In the genomic region with DNA sequence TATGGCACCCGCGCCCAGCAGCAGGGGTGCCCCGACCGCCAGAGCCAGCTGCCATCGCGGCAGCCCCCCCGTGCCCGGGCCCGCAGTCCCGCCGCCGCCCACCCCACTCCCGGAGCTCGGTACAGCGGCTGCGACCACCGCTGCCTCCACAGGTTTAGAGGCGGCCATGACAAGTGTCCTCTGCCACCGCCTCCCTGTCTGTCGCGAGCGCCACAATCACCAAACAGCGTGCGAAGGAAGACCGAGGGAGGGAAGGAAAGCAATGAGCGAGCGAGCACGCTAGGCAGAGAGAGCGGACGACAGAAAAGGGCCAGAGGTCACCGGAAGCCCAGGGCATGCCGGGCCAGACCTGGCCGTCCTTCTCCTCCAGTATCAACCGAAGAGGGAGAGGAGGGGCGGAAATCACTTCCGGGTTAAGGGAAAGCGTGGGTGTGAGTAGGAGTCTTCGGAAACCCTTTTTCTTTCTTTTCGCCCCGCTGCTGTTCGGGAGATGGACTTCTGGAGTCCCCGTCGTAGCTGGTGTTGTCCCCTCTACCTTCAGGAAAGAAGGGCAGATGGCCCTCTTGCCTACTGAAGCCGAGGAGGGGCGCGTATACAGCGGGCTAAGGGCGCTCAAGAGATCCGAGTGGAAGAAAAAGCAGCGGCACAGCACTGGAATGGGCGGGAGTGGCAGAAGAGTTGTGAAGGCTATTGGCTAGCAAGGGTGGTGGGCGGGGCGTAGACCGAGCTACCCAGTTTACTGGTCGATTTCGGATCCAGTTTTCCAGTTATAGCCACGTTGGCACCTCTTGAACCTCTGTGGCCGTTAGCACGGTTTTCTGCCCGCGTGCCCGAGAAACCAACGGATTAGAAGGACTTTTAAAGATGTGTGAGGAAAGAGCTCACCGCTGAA, we compare ENCODE assay signal across 1 cellular context.
A peak's percentile ranks its signal among the peaks of the same experiment; 100 is the strongest.
TF ChIP-seq lines count a peak whose summit lies in the region.

LNP1 (plus strand) TSS at position 758 of the 892 bp plus-strand sequence. CDS start 28,191 bp downstream, outside the sequence.
TOMM70 (minus strand) TSS at position 308 of the 892 bp plus-strand sequence; CDS start at position 168, 140 bp downstream.

TF ChIP-seq in GM12878, 131 proteins besides CTCF, POLR2A, EP300 and RAD21 (continued from another document and continues in another):
- TF ChIP-seq MLLT1 (IDR thresholded peaks at IDR 0.05): peak; percentile 81
- TF ChIP-seq RBBP5 (conservative IDR thresholded peaks at IDR 0.05): peak; percentile 52; the same call in 1 of the 2 replicates
- peak; percentile 94 for TF ChIP-seq RELB (IDR thresholded peaks at IDR 0.05; ENCODE audit: low read depth)
- TF ChIP-seq, protein P1, sequence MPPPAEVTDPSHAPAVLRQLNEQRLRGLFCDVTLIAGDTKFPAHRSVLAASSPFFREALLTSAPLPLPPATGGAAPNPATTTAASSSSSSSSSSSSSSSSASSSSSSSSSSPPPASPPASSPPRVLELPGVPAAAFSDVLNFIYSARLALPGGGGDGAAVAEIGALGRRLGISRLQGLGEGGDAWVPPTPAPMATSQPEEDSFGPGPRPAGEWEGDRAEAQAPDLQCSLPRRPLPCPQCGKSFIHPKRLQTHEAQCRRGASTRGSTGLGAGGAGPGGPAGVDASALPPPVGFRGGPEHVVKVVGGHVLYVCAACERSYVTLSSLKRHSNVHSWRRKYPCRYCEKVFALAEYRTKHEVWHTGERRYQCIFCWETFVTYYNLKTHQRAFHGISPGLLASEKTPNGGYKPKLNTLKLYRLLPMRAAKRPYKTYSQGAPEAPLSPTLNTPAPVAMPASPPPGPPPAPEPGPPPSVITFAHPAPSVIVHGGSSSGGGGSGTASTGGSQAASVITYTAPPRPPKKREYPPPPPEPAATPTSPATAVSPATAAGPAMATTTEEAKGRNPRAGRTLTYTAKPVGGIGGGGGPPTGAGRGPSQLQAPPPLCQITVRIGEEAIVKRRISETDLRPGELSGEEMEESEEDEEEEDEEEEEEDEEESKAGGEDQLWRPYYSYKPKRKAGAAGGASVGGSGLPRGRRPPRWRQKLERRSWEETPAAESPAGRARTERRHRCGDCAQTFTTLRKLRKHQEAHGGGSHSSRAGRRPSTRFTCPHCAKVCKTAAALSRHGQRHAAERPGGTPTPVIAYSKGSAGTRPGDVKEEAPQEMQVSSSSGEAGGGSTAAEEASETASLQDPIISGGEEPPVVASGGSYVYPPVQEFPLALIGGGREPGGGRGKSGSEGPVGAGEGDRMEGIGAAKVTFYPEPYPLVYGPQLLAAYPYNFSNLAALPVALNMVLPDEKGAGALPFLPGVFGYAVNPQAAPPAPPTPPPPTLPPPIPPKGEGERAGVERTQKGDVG (CRISPR knock-in tag; IDR thresholded peaks at IDR 0.05): no peak
- TF ChIP-seq TCF7 (IDR thresholded peaks at IDR 0.05; ENCODE audit: borderline replicate concordance): 0 out of 2 replicates have a peak, but pooled peaks have one; percentile 19
- no peak for TF ChIP-seq NFYA (IDR thresholded peaks at IDR 0.05; ENCODE audit: borderline replicate concordance, low read depth, low read length)
- TF ChIP-seq YY1 (IDR thresholded peaks at IDR 0.05; ENCODE audit: low read depth, low read length): peak; percentile 48; the same call in 1 of the 2 replicates
- TF ChIP-seq SIN3A (IDR thresholded peaks at IDR 0.05; ENCODE audit: low read depth, low read length): peak; percentile 32; the same call in 1 of the 2 replicates
- TF ChIP-seq IKZF1 (conservative IDR thresholded peaks at IDR 0.05): peak; percentile 88
- peak; percentile 99 for TF ChIP-seq NR2C1 (IDR thresholded peaks at IDR 0.05)
- TF ChIP-seq MTA2 (IDR thresholded peaks at IDR 0.05; ENCODE audit: low read depth): peak; percentile 97
- no peak for TF ChIP-seq STAT1 (conservative IDR thresholded peaks at IDR 0.05)
- TF ChIP-seq ESRRA (IDR thresholded peaks at IDR 0.05; ENCODE audit: low read length): peak; percentile 75; the same call in 1 of the 2 replicates
- 0 out of 2 replicates have a peak, but pooled peaks have one; percentile 55 for TF ChIP-seq CBFB (IDR thresholded peaks at IDR 0.05; ENCODE audit: low read depth)
- peak; percentile 88 for TF ChIP-seq SMAD5 (IDR thresholded peaks at IDR 0.05; ENCODE audit: low read depth)
- TF ChIP-seq E2F8 (IDR thresholded peaks at IDR 0.05; ENCODE audit: low read depth, partially characterized antibody): peak; percentile 88
- TF ChIP-seq, protein P2, sequence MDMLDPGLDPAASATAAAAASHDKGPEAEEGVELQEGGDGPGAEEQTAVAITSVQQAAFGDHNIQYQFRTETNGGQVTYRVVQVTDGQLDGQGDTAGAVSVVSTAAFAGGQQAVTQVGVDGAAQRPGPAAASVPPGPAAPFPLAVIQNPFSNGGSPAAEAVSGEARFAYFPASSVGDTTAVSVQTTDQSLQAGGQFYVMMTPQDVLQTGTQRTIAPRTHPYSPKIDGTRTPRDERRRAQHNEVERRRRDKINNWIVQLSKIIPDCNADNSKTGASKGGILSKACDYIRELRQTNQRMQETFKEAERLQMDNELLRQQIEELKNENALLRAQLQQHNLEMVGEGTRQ (IDR thresholded peaks at IDR 0.05; ENCODE audit: borderline replicate concordance, low read depth, low read length): no peak
- 0 out of 2 replicates have a peak, but pooled peaks have one; percentile 24 for TF ChIP-seq DPF2 (IDR thresholded peaks at IDR 0.05)
- 0 out of 2 replicates have a peak, but pooled peaks have one; percentile 73 for TF ChIP-seq ZNF207 (IDR thresholded peaks at IDR 0.05; ENCODE audit: borderline replicate concordance)
- TF ChIP-seq HSF1 (IDR thresholded peaks at IDR 0.05; ENCODE audit: low read depth, low read length): no peak
- peak; percentile 38 for TF ChIP-seq MEF2B (IDR thresholded peaks at IDR 0.05; ENCODE audit: partially characterized antibody, poor library complexity, severe bottlenecking)
- TF ChIP-seq MEF2A (IDR thresholded peaks at IDR 0.05; ENCODE audit: insufficient read depth, low read depth, low read length): no peak
- TF ChIP-seq SUPT20H (IDR thresholded peaks at IDR 0.05; ENCODE audit: borderline replicate concordance, control insufficient read depth, low read depth, low read length): no peak
- TF ChIP-seq IKZF2 (IDR thresholded peaks at IDR 0.05): peak; percentile 58 to 72; a peak in 2 of 4 replicates
- no peak for TF ChIP-seq HDAC6 (IDR thresholded peaks at IDR 0.05; ENCODE audit: unreplicated experiment)
- peak; percentile 69; the same call in 1 of the 2 replicates for TF ChIP-seq NFIC (IDR thresholded peaks at IDR 0.05; ENCODE audit: low read depth, low read length)
- TF ChIP-seq, protein P3, sequence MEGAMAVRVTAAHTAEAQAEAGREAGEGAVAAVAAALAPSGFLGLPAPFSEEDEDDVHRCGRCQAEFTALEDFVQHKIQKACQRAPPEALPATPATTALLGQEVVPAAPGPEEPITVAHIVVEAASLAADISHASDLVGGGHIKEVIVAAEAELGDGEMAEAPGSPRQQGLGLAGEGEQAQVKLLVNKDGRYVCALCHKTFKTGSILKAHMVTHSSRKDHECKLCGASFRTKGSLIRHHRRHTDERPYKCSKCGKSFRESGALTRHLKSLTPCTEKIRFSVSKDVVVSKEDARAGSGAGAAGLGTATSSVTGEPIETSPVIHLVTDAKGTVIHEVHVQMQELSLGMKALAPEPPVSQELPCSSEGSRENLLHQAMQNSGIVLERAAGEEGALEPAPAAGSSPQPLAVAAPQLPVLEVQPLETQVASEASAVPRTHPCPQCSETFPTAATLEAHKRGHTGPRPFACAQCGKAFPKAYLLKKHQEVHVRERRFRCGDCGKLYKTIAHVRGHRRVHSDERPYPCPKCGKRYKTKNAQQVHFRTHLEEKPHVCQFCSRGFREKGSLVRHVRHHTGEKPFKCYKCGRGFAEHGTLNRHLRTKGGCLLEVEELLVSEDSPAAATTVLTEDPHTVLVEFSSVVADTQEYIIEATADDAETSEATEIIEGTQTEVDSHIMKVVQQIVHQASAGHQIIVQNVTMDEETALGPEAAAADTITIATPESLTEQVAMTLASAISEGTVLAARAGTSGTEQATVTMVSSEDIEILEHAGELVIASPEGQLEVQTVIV (IDR thresholded peaks at IDR 0.05; ENCODE audit: borderline replicate concordance, partially characterized antibody): peak; percentile 52
- TF ChIP-seq SP1 (IDR thresholded peaks at IDR 0.05; ENCODE audit: low read depth, low read length): peak; percentile 79
- peak; percentile 26; the same call in 1 of the 2 replicates for TF ChIP-seq ZNF384 (IDR thresholded peaks at IDR 0.05; ENCODE audit: borderline replicate concordance, low read depth, low read length)
- TF ChIP-seq CREM (IDR thresholded peaks at IDR 0.05; ENCODE audit: low read depth): peak; percentile 52; the same call in 1 of the 2 replicates
- TF ChIP-seq ATF3 (IDR thresholded peaks at IDR 0.05; ENCODE audit: borderline replicate concordance, extremely low read depth, low read depth, low read length): no peak
- peak; percentile 43 to 54; a peak in 2 of 4 replicates for TF ChIP-seq BHLHE40 (IDR thresholded peaks at IDR 0.05; ENCODE audit: borderline replicate concordance in 1 of 2, low read depth in 2 of 2, low read length in 1 of 2)
- TF ChIP-seq PBX3 (IDR thresholded peaks at IDR 0.05; ENCODE audit: insufficient replicate concordance, low read depth, low read length): peak; percentile 67
